ENCODE assay signal across 14 cellular contexts in genomic region chr4:48346594-48346993, GRCh38. TPM values are rescaled to one million over a fixed set of nuclear protein-coding genes. Genes with fewer than 3 reads are reported as not detected.
A peak's percentile ranks its signal among the peaks of the same experiment; 100 is the strongest.
DNase-seq lines count a peak whose midpoint lies in the region; ATAC-seq, FAIRE-seq and TF ChIP-seq lines count a peak whose summit lies in the region.
"Had no signal": no experiment of that assay in that cellular context is flagged by ENCODE, and none has a peak within 500 bp of the region (broad histone marks: within the 10 kb centered on the region; RNA-seq: fewer than 3 reads in every experiment).

No MANE protein-coding gene starts in this region.

- H3K4me2 ChIP-seq in PC-3 (ENCODE audit: low read length) (peak overlapping the region; percentile 31; the same call in 1 of the 2 replicates), endothelial cell of umbilical vein (ENCODE audit: insufficient read depth, low read length) (no peak overlapping the region), smooth muscle cell (peak overlapping the region; percentile 98)
- H3K4me2 ChIP-seq: neural progenitor cell had no signal

- peak; percentile 12 for FAIRE-seq in endothelial cell of umbilical vein (lab: Jason Lieb, UNC)

- H3K4me3 Mint-ChIP-seq in activated naive CD8-positive, alpha-beta T cell, result peak overlapping the region; percentile 58
- no peak overlapping the region for H3K4me3 Mint-ChIP-seq in activated naive CD8-positive, alpha-beta T cell treated with anti-CD3 and anti-CD28 coated beads for 36 hours
- H3K4me3 Mint-ChIP-seq: neural progenitor cell had no signal

- no peaks in the 10 kb centered on the region for H3K9me2 ChIP-seq in PC-3 (replicated peaks; ENCODE audit: low read length)

- H3K9ac ChIP-seq in PC-3 (ENCODE audit: low read length) (no peak overlapping the region), endothelial cell of umbilical vein (replicated peaks; ENCODE audit: extremely low read depth, insufficient read depth, low read length) (no peak overlapping the region), smooth muscle cell (ENCODE audit: low read depth) (no peak overlapping the region)
- H3K9ac ChIP-seq: neural progenitor cell had no signal

- no peaks in the 10 kb centered on the region for H3K9me3 Mint-ChIP-seq in activated naive CD8-positive, alpha-beta T cell (ENCODE audit: low read depth)
- no peaks in the 10 kb centered on the region for H3K9me3 Mint-ChIP-seq in activated naive CD8-positive, alpha-beta T cell treated with anti-CD3 and anti-CD28 coated beads for 36 hours

- no peak for DNase-seq in activated naive CD8-positive, alpha-beta T cell treated with anti-CD3 and anti-CD28 coated beads for 36 hours
- DNase-seq in PC-3, result no peak
- DNase-seq in endothelial cell of umbilical vein (ENCODE audit: low read depth, low spot score), result no peak
- no peak for DNase-seq in smooth muscle cell (lab: John Stamatoyannopoulos, UW; ENCODE audit: unreplicated experiment)
- DNase-seq in T-helper 1 cell, result no peak
- DNase-seq: dorsolateral prefrontal cortex, glutamatergic neuron, NCI-H187, WERI-Rb-1 had no signal

- no TSS peak for BruUV-seq in PC-3 (replicated peaks; lab: Mats Ljungman, UMichigan)
- no TSS peak for BruUV-seq in endothelial cell of umbilical vein (replicated peaks; lab: Mats Ljungman, UMichigan)

- intact Hi-C loops in PC-3 (cut with micrococcal nuclease), result no loop called here
- intact Hi-C loops in endothelial cell of umbilical vein (cut with micrococcal nuclease), result loop anchor here (10.0 kb wide), 1 partner anchor 432 kb away; the partner anchor contains the start of gene NFXL1

- dilution Hi-C loops in endothelial cell of umbilical vein (cut with MboI; ENCODE audit: extremely low pct_ligation_motif_present, low sequenced_read_pairs), result no loop called here

- H3F3A ChIP-seq in PC-3 (ENCODE audit: low read length, unreplicated experiment) (no peaks in the 10 kb centered on the region), smooth muscle cell (ENCODE audit: low read depth) (no peaks in the 10 kb centered on the region)

- no peak for TF ChIP-seq POLR2A in endothelial cell of umbilical vein (IDR thresholded peaks at IDR 0.05; ENCODE audit: low read depth, low read length)

- H3K79me2 ChIP-seq in PC-3 (ENCODE audit: low read length), result peaks cover 100% of the 10 kb centered on the region
- H3K79me2 ChIP-seq in endothelial cell of umbilical vein (ENCODE audit: control insufficient read depth, insufficient read depth, low read length), result peaks cover 91% of the 10 kb centered on the region
- peaks cover 100% of the 10 kb centered on the region for H3K79me2 ChIP-seq in smooth muscle cell (ENCODE audit: low read depth)

- H3K4me1 Mint-ChIP-seq in activated naive CD8-positive, alpha-beta T cell (ENCODE audit: low read depth), result peaks cover 83% of the 10 kb centered on the region
- peaks cover 73% of the 10 kb centered on the region for H3K4me1 Mint-ChIP-seq in activated naive CD8-positive, alpha-beta T cell treated with anti-CD3 and anti-CD28 coated beads for 36 hours

- H4K20me1 ChIP-seq in PC-3 (ENCODE audit: low read length) (peaks cover 22% of the 10 kb centered on the region), endothelial cell of umbilical vein (replicated peaks; ENCODE audit: control insufficient read depth, extremely low read depth, insufficient read depth, low read length) (peaks cover 7% of the 10 kb centered on the region), smooth muscle cell (ENCODE audit: low read depth) (peaks cover 96% of the 10 kb centered on the region)

- H3K4me3 ChIP-seq in PC-3 (ENCODE audit: low read length), result no peak overlapping the region
- no peak overlapping the region for H3K4me3 ChIP-seq in endothelial cell of umbilical vein (replicated peaks in 1 of 3; ENCODE audit: insufficient read depth in 1 of 3, low read depth in 1 of 3, low read length in 3 of 3)
- H3K4me3 ChIP-seq in smooth muscle cell, result no peak overlapping the region
- H3K4me3 ChIP-seq: dorsolateral prefrontal cortex, neural progenitor cell, vagina had no signal

- H3K36me3 ChIP-seq in PC-3 (ENCODE audit: low read depth, low read length) (no peaks in the 10 kb centered on the region), endothelial cell of umbilical vein (ENCODE audit: control insufficient read depth in 2 of 2, extremely low read depth in 1 of 2, insufficient read depth in 2 of 2, low read length in 2 of 2) (no peaks in the 10 kb centered on the region), smooth muscle cell (ENCODE audit: low read depth) (no peaks in the 10 kb centered on the region)
- H3K36me3 ChIP-seq: neural progenitor cell, vagina had no signal

- no peak overlapping the region for H2AFZ ChIP-seq in PC-3 (ENCODE audit: low read length)
- H2AFZ ChIP-seq in endothelial cell of umbilical vein (ENCODE audit: low read depth, low read length), result no peak overlapping the region
- H2AFZ ChIP-seq in smooth muscle cell (ENCODE audit: low read depth), result no peak overlapping the region
- H2AFZ ChIP-seq: neural progenitor cell had no signal

- H3K4me1 ChIP-seq in PC-3 (ENCODE audit: insufficient read depth, low read length) (peaks cover 20% of the 10 kb centered on the region), endothelial cell of umbilical vein (ENCODE audit: control insufficient read depth, extremely low read depth, insufficient read depth, low read length) (peaks cover 15% of the 10 kb centered on the region), smooth muscle cell (ENCODE audit: low read depth) (peaks cover 48% of the 10 kb centered on the region)

- H3K27me3 ChIP-seq in PC-3 (ENCODE audit: low read length) (no peaks in the 10 kb centered on the region), endothelial cell of umbilical vein (ENCODE audit: control insufficient read depth in 2 of 2, insufficient read depth in 2 of 2, low read length in 2 of 2) (no peaks in the 10 kb centered on the region), smooth muscle cell (ENCODE audit: low read depth) (no peaks in the 10 kb centered on the region)
- H3K27me3 ChIP-seq: dorsolateral prefrontal cortex, neural progenitor cell, vagina had no signal

- CTCF ChIA-PET in PC-3 (lab: Charles Lee), result no interaction called here
- CTCF ChIA-PET in endothelial cell of umbilical vein (lab: Charles Lee), result interaction anchor here (1.0 kb wide), 1 partner anchor 10 kb away, joined by 3 read pairs; no protein-coding TSS in a partner anchor

- ATAC-seq in PC-3 (no peak), HG02678 (IDR thresholded peaks at IDR 0.05; ENCODE audit: unreplicated experiment) (no peak), HG02884 (IDR thresholded peaks at IDR 0.05; ENCODE audit: unreplicated experiment) (no peak)

- peaks cover 2% of the 10 kb centered on the region for H3K9me1 ChIP-seq in endothelial cell of umbilical vein (replicated peaks; ENCODE audit: control insufficient read depth, extremely low read depth, insufficient read depth, low read length)

- no peaks in the 10 kb centered on the region for H3K9me3 ChIP-seq in PC-3 (ENCODE audit: low read length)
- no peaks in the 10 kb centered on the region for H3K9me3 ChIP-seq in endothelial cell of umbilical vein (replicated peaks; ENCODE audit: control insufficient read depth, insufficient read depth, low read length)
- no peaks in the 10 kb centered on the region for H3K9me3 ChIP-seq in smooth muscle cell (replicated peaks; ENCODE audit: low read depth)
- H3K9me3 ChIP-seq: vagina had no signal

- POLR2A ChIA-PET in PC-3 (lab: Charles Lee; ENCODE audit: unreplicated experiment) (no interaction called here), endothelial cell of umbilical vein (lab: Charles Lee) (no interaction called here)

- peak overlapping the region; percentile 71 for H3K27ac Mint-ChIP-seq in activated naive CD8-positive, alpha-beta T cell
- H3K27ac Mint-ChIP-seq in activated naive CD8-positive, alpha-beta T cell treated with anti-CD3 and anti-CD28 coated beads for 36 hours, result no peak overlapping the region
- H3K27ac Mint-ChIP-seq: neural progenitor cell had no signal

- TF ChIP-seq CTCF in PC-3 (conservative IDR thresholded peaks at IDR 0.05; ENCODE audit: low read depth, low read length), result no peak
- no peak for TF ChIP-seq CTCF in endothelial cell of umbilical vein (IDR thresholded peaks at IDR 0.05; ENCODE audit: extremely low read depth in 1 of 2, insufficient read depth in 1 of 2, low read depth in 1 of 2, low read length in 2 of 2)
- TF ChIP-seq CTCF in smooth muscle cell (IDR thresholded peaks at IDR 0.05; ENCODE audit: borderline replicate concordance, insufficient read depth, poor library complexity, severe bottlenecking), result no peak

- no peak overlapping the region for H3K27ac ChIP-seq in PC-3 (ENCODE audit: low read length)
- H3K27ac ChIP-seq in endothelial cell of umbilical vein (ENCODE audit: insufficient read depth, low read depth, low read length), result no peak overlapping the region
- peak overlapping the region; percentile 55 for H3K27ac ChIP-seq in smooth muscle cell (ENCODE audit: low read depth)
- H3K27ac ChIP-seq: dorsolateral prefrontal cortex, neural progenitor cell, vagina, WERI-Rb-1 had no signal

- peaks cover under 1% of the 10 kb centered on the region for H3K36me3 Mint-ChIP-seq in activated naive CD8-positive, alpha-beta T cell
- peaks cover 6% of the 10 kb centered on the region for H3K36me3 Mint-ChIP-seq in activated naive CD8-positive, alpha-beta T cell treated with anti-CD3 and anti-CD28 coated beads for 36 hours

- H3K27me3 Mint-ChIP-seq in activated naive CD8-positive, alpha-beta T cell, result no peaks in the 10 kb centered on the region
- H3K27me3 Mint-ChIP-seq in activated naive CD8-positive, alpha-beta T cell treated with anti-CD3 and anti-CD28 coated beads for 36 hours, result no peaks in the 10 kb centered on the region

TF ChIP-seq in endothelial cell of umbilical vein, 7 proteins besides CTCF, POLR2A, EP300 and RAD21 (continues in another document):
- TF ChIP-seq JUN (IDR thresholded peaks at IDR 0.05; ENCODE audit: borderline replicate concordance, insufficient read depth, insufficient read length, low read depth), result no peak
- TF ChIP-seq MAX (IDR thresholded peaks at IDR 0.05; ENCODE audit: insufficient read depth, insufficient read length), result no peak
- TF ChIP-seq POLR2AphosphoS5 (IDR thresholded peaks at IDR 0.05; ENCODE audit: insufficient read depth, low read depth, low read length), result no peak

RNA-seq across cellular contexts. Expression of gene SLAIN2, which starts 5.3 kb away (rescaled TPM):
- 10 to 100 TPM; 62.0 to 66.3 TPM for total RNA-seq in activated naive CD8-positive, alpha-beta T cell treated with anti-CD3 and anti-CD28 coated beads for 36 hours
- total RNA-seq in PC-3 (2014; rRNA removed) (12.5 and 17.6 TPM in 2 replicates), endothelial cell of umbilical vein (40.6 and 49.5 TPM in 2 replicates), smooth muscle cell (113 and 143 TPM in 2 replicates)
- polyA plus RNA-seq in endothelial cell of umbilical vein (19.6 and 27.4 TPM in 2 replicates), smooth muscle cell (43.7 and 46.4 TPM in 2 replicates)
- polyA plus RNA-seq in endothelial cell of umbilical vein (2011; cell fraction: cytosol; rRNA removed), result 26.9 TPM in 2 replicates
- 21.9 and 25.0 TPM in 2 replicates for polyA plus RNA-seq in endothelial cell of umbilical vein (2011; cell fraction: nucleus; rRNA removed)
- 31.1 and 47.7 TPM in 2 replicates for polyA plus RNA-seq in endothelial cell of umbilical vein (2012)
- 28.1 and 35.9 TPM in 2 replicates for polyA minus RNA-seq in endothelial cell of umbilical vein
- 8.5 TPM for polyA minus RNA-seq in endothelial cell of umbilical vein (2011; cell fraction: cytosol; rRNA and poly(A)+ RNA removed)
- 24.0 and 35.2 TPM in 2 replicates for polyA minus RNA-seq in endothelial cell of umbilical vein (2011; cell fraction: nucleus; rRNA and poly(A)+ RNA removed)
